Comparison of ENCODE assay signal across 8 cellular contexts in genomic region chr2:29238497-29238896, GRCh38.
DNase-seq lines count a peak whose midpoint lies in the region; ATAC-seq and TF ChIP-seq lines count a peak whose summit lies in the region.

No MANE protein-coding gene starts in this region.

- H3K4me1 ChIP-seq in Panc1 (ENCODE audit: control insufficient read depth, insufficient read depth, low read length): no peaks in the 10 kb centered on the region

- H3K9me3 ChIP-seq in Panc1 (ENCODE audit: control insufficient read depth, insufficient read depth, low read depth, low read length): no peaks in the 10 kb centered on the region

- H3K9me3 Mint-ChIP-seq in natural killer cell: no peaks in the 10 kb centered on the region

- H3K36me3 ChIP-seq in Panc1 (ENCODE audit: control insufficient read depth, insufficient read depth, low read length): no peaks in the 10 kb centered on the region

- TF ChIP-seq CTCF in AG09319 (IDR thresholded peaks at IDR 0.05; ENCODE audit: low read depth, low read length) (peak; percentile 67), GM12865 (IDR thresholded peaks at IDR 0.05; ENCODE audit: insufficient read depth, low read depth, low read length, missing control alignments) (peak; percentile 77), Panc1 (IDR thresholded peaks at IDR 0.05) (peak; percentile 83), natural killer cell (IDR thresholded peaks at IDR 0.05) (no peak)

- H3K27me3 Mint-ChIP-seq in natural killer cell (ENCODE audit: low read depth in 2 of 2): peaks cover 0 to 21% of the 10 kb centered on the region in 2 donors

- no TSS peak for BruUV-seq in Panc1 (replicated peaks; lab: Mats Ljungman, UMichigan)

- in situ Hi-C loops in Panc1 (cut with HindIII; ENCODE audit: low pct_unique_long_range_greater_than_20kb, low sequenced_read_pairs): no loop called here

- no peak for DNase-seq in AG09319 (ENCODE audit: extremely low read depth, low read depth)
- peak; percentile 41 for DNase-seq in GM12865 (ENCODE audit: low read depth)
- DNase-seq in Panc1 (ENCODE audit: low read depth, low spot score): peak; percentile 24
- DNase-seq in glomerular visceral epithelial cell (ENCODE audit: extremely low spot score): peak; percentile 6
- no peak for DNase-seq in dedifferentiated amniotic fluid mesenchymal stem cell (ENCODE audit: extremely low spot score)
- no peak for DNase-seq in NCI-H2107 treated with DMSO at 0.1 percent for 48 hours (lab: John Stamatoyannopoulos, UW; ENCODE audit: unreplicated experiment)
- DNase-seq in natural killer cell: no peak

- H3K27me3 ChIP-seq in Panc1 (ENCODE audit: control insufficient read depth, insufficient read depth, low read length): no peaks in the 10 kb centered on the region; the same call in 1 of the 2 replicates

- POLR2A ChIA-PET in Panc1 (lab: Charles Lee): interaction anchor here (0.6 kb wide), 1 partner anchor 164 kb away, joined by 4 read pairs; no protein-coding TSS in a partner anchor

- H3K27ac ChIP-seq in Panc1 (ENCODE audit: low read length): no peak overlapping the region

- CTCF ChIA-PET in Panc1 (lab: Charles Lee): no interaction called here

- H3K27ac Mint-ChIP-seq in natural killer cell: no peak overlapping the region

- ATAC-seq in Panc1 (peak; percentile 83), HG03280 (IDR thresholded peaks at IDR 0.05; ENCODE audit: unreplicated experiment) (no peak), natural killer cell (no peak)

- H3K36me3 Mint-ChIP-seq in natural killer cell: no peaks in the 10 kb centered on the region

- intact Hi-C loops in Panc1 (cut with micrococcal nuclease; ENCODE audit: unreplicated experiment): loop anchor here (10.0 kb wide), 1 partner anchor 606 kb away; no protein-coding TSS in a partner anchor
- intact Hi-C loops in natural killer cell (cut with micrococcal nuclease): no loop called here

- no peak overlapping the region for H3K4me3 ChIP-seq in GM12865 (ENCODE audit: low read depth, low read length)
- H3K4me3 ChIP-seq in Panc1 (ENCODE audit: low read depth in 2 of 2, low read length in 2 of 2): no peak overlapping the region

- no peaks in the 10 kb centered on the region for H3K4me1 Mint-ChIP-seq in natural killer cell

- no peak overlapping the region for H3K4me3 Mint-ChIP-seq in natural killer cell

Comparison
In these comparisons a context has a peak if more than half of its experiments do, and no peak if none do; other contexts are left out.
1. DNase-seq: peak in GM12865 (single experiment), Panc1 (single experiment) and glomerular visceral epithelial cell (single experiment); none in AG09319 (single experiment), dedifferentiated amniotic fluid mesenchymal stem cell (single experiment), NCI-H2107 treated with DMSO at 0.1 percent for 48 hours (single experiment) and natural killer cell (single experiment).